ENCODE assay signal across 6 cellular contexts in the genomic region with DNA sequence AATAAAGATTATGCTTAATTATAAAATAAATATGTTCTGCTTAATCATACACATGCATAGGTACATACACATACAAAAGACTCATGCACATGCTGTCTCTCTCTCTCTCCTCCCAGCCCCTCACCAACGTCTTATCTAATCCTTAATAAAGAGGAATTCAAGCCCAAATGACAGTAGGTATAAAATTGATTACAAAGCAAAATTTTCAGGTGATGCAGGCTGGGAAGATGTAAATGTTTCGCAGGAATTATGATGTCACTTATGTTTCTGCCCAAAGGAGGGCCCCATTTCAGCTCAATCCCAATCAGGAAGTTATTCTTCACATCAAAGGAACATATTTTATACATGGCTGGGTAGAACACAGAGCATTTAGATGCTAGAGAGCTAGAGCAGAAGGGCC.
"Had no signal": no experiment of that assay in that cellular context is flagged by ENCODE, and none has a peak within 500 bp of the region (broad histone marks: within the 10 kb centered on the region; RNA-seq: fewer than 3 reads in every experiment).

No MANE protein-coding gene starts in this region.

- DNase-seq: GOT3, H7, Kasumi-1, KG1 had no signal

- H3K9me3 ChIP-seq: HAP-1 had no signal

- H3K4me1 ChIP-seq: HAP-1 had no signal

- H3K4me3 ChIP-seq: GM23248, HAP-1 had no signal

- H3K36me3 ChIP-seq: HAP-1 had no signal

- H3K27ac ChIP-seq: GM23248 had no signal

- H3K9ac ChIP-seq: GM23248 had no signal

- H2AFZ ChIP-seq: GM23248 had no signal
